ENCODE assay signal across 9 cellular contexts in genomic region chr9:134641989-134642384, GRCh38. TPM values are rescaled to one million over a fixed set of nuclear protein-coding genes. Genes with fewer than 3 reads are reported as not detected.
DNase-seq lines count a peak whose midpoint lies in the region; ATAC-seq and TF ChIP-seq lines count a peak whose summit lies in the region.
"Had no signal": no experiment of that assay in that cellular context is flagged by ENCODE, and none has a peak within 500 bp of the region (broad histone marks: within the 10 kb centered on the region; RNA-seq: fewer than 3 reads in every experiment).

No MANE protein-coding gene starts in this region.

- peak overlapping the region in 58 of 59 donors; percentile 13 to 66 (median 49) for H3K4me3 ChIP-seq in dorsolateral prefrontal cortex
- H3K4me3 ChIP-seq in mononuclear cell (ENCODE audit: low read length): peak overlapping the region; percentile 10
- H3K4me3 ChIP-seq in upper lobe of left lung: peak overlapping the region; percentile 6 to 60 (median 58)

- H3K27ac ChIP-seq in dorsolateral prefrontal cortex: peak overlapping the region in 5 of 59 donors; percentile 28 to 58 (median 53)
- peak overlapping the region; percentile 83 to 88 (median 84) for H3K27ac ChIP-seq in upper lobe of left lung

- no peak for TF ChIP-seq CTCF in dorsolateral prefrontal cortex (IDR thresholded peaks at IDR 0.05 in 54 of 56, conservative IDR thresholded peaks at IDR 0.05 in 2 of 56; ENCODE audit: low read depth in 1 of 56, partially characterized antibody in 56 of 56)
- TF ChIP-seq CTCF in upper lobe of left lung (IDR thresholded peaks at IDR 0.05): no peak

- H3K36me3 Mint-ChIP-seq in activated T-cell treated with anti-CD3 and anti-CD28 coated beads, Interleukin-2, amount 50 U/mL, for 4 hours (ENCODE audit: insufficient read depth): no peaks in the 10 kb centered on the region
- H3K36me3 Mint-ChIP-seq in activated T-cell treated with anti-CD3 and anti-CD28 coated beads, Interleukin-2, amount 50 U/mL, for 24 hours (ENCODE audit: low read depth): no peaks in the 10 kb centered on the region
- H3K36me3 Mint-ChIP-seq: memory B cell had no signal

- intact Hi-C loops in dorsolateral prefrontal cortex (cut with DNase I): no loop called here

- H3K4me3 Mint-ChIP-seq in activated T-cell treated with anti-CD3 and anti-CD28 coated beads, Interleukin-2, amount 50 U/mL, for 4 hours: no peak overlapping the region
- H3K4me3 Mint-ChIP-seq in activated T-cell treated with anti-CD3 and anti-CD28 coated beads, Interleukin-2, amount 50 U/mL, for 24 hours: no peak overlapping the region
- H3K4me3 Mint-ChIP-seq: memory B cell had no signal

- WGBS in upper lobe of left lung, 2 donors: 1 to 2% methylated on average over 18 to 23 of the region's 59 CpGs

- no peak overlapping the region for H3K27ac Mint-ChIP-seq in activated T-cell treated with anti-CD3 and anti-CD28 coated beads, Interleukin-2, amount 50 U/mL, for 24 hours
- H3K27ac Mint-ChIP-seq: memory B cell had no signal

- no peaks in the 10 kb centered on the region for H3K4me1 ChIP-seq in mononuclear cell (ENCODE audit: insufficient read depth, low read length)
- peaks cover 3 to 29% (median 16%) of the 10 kb centered on the region in 4 donors for H3K4me1 ChIP-seq in upper lobe of left lung

- H3K4me1 Mint-ChIP-seq in activated T-cell treated with anti-CD3 and anti-CD28 coated beads, Interleukin-2, amount 50 U/mL, for 4 hours (ENCODE audit: low read depth): peaks cover 2% of the 10 kb centered on the region
- H3K4me1 Mint-ChIP-seq in activated T-cell treated with anti-CD3 and anti-CD28 coated beads, Interleukin-2, amount 50 U/mL, for 24 hours (ENCODE audit: low read depth): peaks cover 2% of the 10 kb centered on the region
- H3K4me1 Mint-ChIP-seq: memory B cell had no signal

- DNase-seq in activated T-cell treated with anti-CD3 and anti-CD28 coated beads, Interleukin-2, amount 50 U/mL, for 4 hours: no peak
- DNase-seq in activated T-cell treated with anti-CD3 and anti-CD28 coated beads, Interleukin-2, amount 50 U/mL, for 24 hours: no peak
- DNase-seq in dorsolateral prefrontal cortex: no peak
- DNase-seq in upper lobe of left lung: peak in 1 of 2 donors; percentile 87
- no peak for DNase-seq in RPMI8226
- DNase-seq in SIG-M5 treated with dmso at 0.1 percent for 504 hours (lab: John Stamatoyannopoulos, UW; ENCODE audit: unreplicated experiment): no peak

- TF ChIP-seq POLR2A in upper lobe of left lung (IDR thresholded peaks at IDR 0.05): no peak

- H3K36me3 ChIP-seq in upper lobe of left lung: no peaks in the 10 kb centered on the region

- H3K9me3 ChIP-seq in mononuclear cell (ENCODE audit: low read depth, low read length) (no peaks in the 10 kb centered on the region), upper lobe of left lung (no peaks in the 10 kb centered on the region)

- H3K27me3 ChIP-seq in dorsolateral prefrontal cortex (peaks cover 0 to 53% (median 27%) of the 10 kb centered on the region in 45 donors), mononuclear cell (ENCODE audit: insufficient read depth, low read length) (no peaks in the 10 kb centered on the region), upper lobe of left lung (peaks cover 0 to 10% (median 2%) of the 10 kb centered on the region in 4 donors)

- peaks cover 35% of the 10 kb centered on the region for H3K27me3 Mint-ChIP-seq in activated T-cell treated with anti-CD3 and anti-CD28 coated beads, Interleukin-2, amount 50 U/mL, for 4 hours (ENCODE audit: low read depth)
- peaks cover 38% of the 10 kb centered on the region for H3K27me3 Mint-ChIP-seq in activated T-cell treated with anti-CD3 and anti-CD28 coated beads, Interleukin-2, amount 50 U/mL, for 24 hours

- ATAC-seq in activated T-cell treated with anti-CD3 and anti-CD28 coated beads, Interleukin-2, amount 50 U/mL, for 4 hours: peak; percentile 8 to 53
- no peak for ATAC-seq in upper lobe of left lung (ENCODE audit: low FRiP score in 2 of 2)
- ATAC-seq in HG03442 (IDR thresholded peaks at IDR 0.05; ENCODE audit: unreplicated experiment): no peak

- TF ChIP-seq EP300 in upper lobe of left lung (IDR thresholded peaks at IDR 0.05): no peak

- no peaks in the 10 kb centered on the region for H3K9me3 Mint-ChIP-seq in activated T-cell treated with anti-CD3 and anti-CD28 coated beads, Interleukin-2, amount 50 U/mL, for 4 hours
- H3K9me3 Mint-ChIP-seq in activated T-cell treated with anti-CD3 and anti-CD28 coated beads, Interleukin-2, amount 50 U/mL, for 24 hours: no peaks in the 10 kb centered on the region
- H3K9me3 Mint-ChIP-seq: memory B cell had no signal

RNA-seq across cellular contexts. Expression of gene COL5A1, which starts 0.4 kb away (rescaled TPM):
- under 1 TPM; 0.14 to 0.30 (median 0.21) TPM for total RNA-seq in activated T-cell treated with anti-CD3 and anti-CD28 coated beads, Interleukin-2, amount 50 U/mL, for 4 hours
- 10 to 100 TPM in 11 of 120 experiments, 1 to 10 TPM in 109; 1.4 to 21.6 (median 5.0) TPM for total RNA-seq in dorsolateral prefrontal cortex
- total RNA-seq in mononuclear cell: 0.21 TPM
- 10 to 100 TPM in 5 of 6 donors, 1 to 10 TPM in 1; 7.5 to 75.4 (median 27.4) TPM for total RNA-seq in upper lobe of left lung

Comparison
In these comparisons a context has a peak if more than half of its experiments do, and no peak if none do; other contexts are left out.
1. ATAC-seq: peak in activated T-cell treated with anti-CD3 and anti-CD28 coated beads, Interleukin-2, amount 50 U/mL, for 4 hours (2 of 2); none in upper lobe of left lung (0 of 2) and HG03442 (single experiment).
2. Peak in every context shown above with its lines, with median percentiles within 50 percentile points of each other: H3K4me3 ChIP-seq.